Comparison of ENCODE assay signal across 9 cellular contexts in genomic region chr3:149512073-149512782, GRCh38. TPM values are rescaled to one million over a fixed set of nuclear protein-coding genes. Genes with fewer than 3 reads are reported as not detected.
A peak's percentile ranks its signal among the peaks of the same experiment; 100 is the strongest.
DNase-seq lines count a peak whose midpoint lies in the region; ATAC-seq and TF ChIP-seq lines count a peak whose summit lies in the region.
"Had no signal": no experiment of that assay in that cellular context is flagged by ENCODE, and none has a peak within 500 bp of the region (broad histone marks: within the 10 kb centered on the region; RNA-seq: fewer than 3 reads in every experiment).

No MANE protein-coding gene starts in this region.

- no peak for TF ChIP-seq EP300 in transverse colon (IDR thresholded peaks at IDR 0.05; ENCODE audit: low read depth)

- H3K4me1 ChIP-seq in A673 (ENCODE audit: insufficient read depth, low read length, poor library complexity, severe bottlenecking) (peaks cover 6% of the 10 kb centered on the region), HCT116 (ENCODE audit: control insufficient read depth in 1 of 2, insufficient read depth in 2 of 2, low read length in 2 of 2) (no peaks in the 10 kb centered on the region), Loucy (ENCODE audit: insufficient read depth, low read length, poor library complexity, severe bottlenecking) (peaks cover 10% of the 10 kb centered on the region), transverse colon (peaks cover 0 to 8% (median 0%) of the 10 kb centered on the region in 4 donors)

- H3K9me3 ChIP-seq in A673 (ENCODE audit: low read depth, low read length, poor library complexity, severe bottlenecking) (no peaks in the 10 kb centered on the region), HCT116 (ENCODE audit: control insufficient read depth in 1 of 2, insufficient read depth in 1 of 2, low read depth in 1 of 2, low read length in 2 of 2) (no peaks in the 10 kb centered on the region), Loucy (ENCODE audit: insufficient read depth, low read depth, low read length) (no peaks in the 10 kb centered on the region), transverse colon (no peaks in the 10 kb centered on the region)
- H3K9me3 ChIP-seq: neutrophil had no signal

- H3K79me2 ChIP-seq in HCT116 (ENCODE audit: insufficient read depth, low read length) (no peaks in the 10 kb centered on the region), Loucy (ENCODE audit: insufficient read depth, low read length) (no peaks in the 10 kb centered on the region)

- H3K27ac ChIP-seq in A673 (ENCODE audit: low read depth, low read length, poor library complexity, severe bottlenecking) (no peak overlapping the region), HCT116 (ENCODE audit: low read depth, low read length) (no peak overlapping the region), transverse colon (no peak overlapping the region)
- H3K27ac ChIP-seq: neutrophil had no signal

- ATAC-seq in HCT116: peak; percentile 99

- H3K36me3 ChIP-seq in A673 (ENCODE audit: insufficient read depth, low read length, poor library complexity, severe bottlenecking): no peaks in the 10 kb centered on the region
- no peaks in the 10 kb centered on the region for H3K36me3 ChIP-seq in HCT116 (ENCODE audit: control insufficient read depth in 1 of 2, insufficient read depth in 2 of 2, low read length in 2 of 2)
- no peaks in the 10 kb centered on the region for H3K36me3 ChIP-seq in Loucy (ENCODE audit: insufficient read depth, low read length)
- peaks cover 0 to 3% (median 0%) of the 10 kb centered on the region in 4 donors for H3K36me3 ChIP-seq in transverse colon
- H3K36me3 ChIP-seq: neutrophil had no signal

- H3K4me2 ChIP-seq in HCT116 (ENCODE audit: low read length): 0 out of 2 replicates have a peak overlapping the region, but pooled peaks have one; percentile 0
- H3K4me2 ChIP-seq in Loucy (ENCODE audit: low read depth, low read length, poor library complexity, severe bottlenecking): no peak overlapping the region

- no peaks in the 10 kb centered on the region for H3F3A ChIP-seq in Loucy (ENCODE audit: low read depth)

- H3K9ac ChIP-seq in HCT116 (ENCODE audit: low read length) (no peak overlapping the region), Loucy (ENCODE audit: low read depth, low read length, poor library complexity, severe bottlenecking) (no peak overlapping the region)

- POLR2A ChIA-PET in A673 (lab: Charles Lee; ENCODE audit: low non-redundant PET): interaction anchor here (0.8 kb wide), 1 partner anchor 14 kb away, joined by 5 read pairs; no protein-coding TSS in a partner anchor
- POLR2A ChIA-PET in HCT116 (lab: Charles Lee): no interaction called here

- H3K4me3 ChIP-seq in A673 (ENCODE audit: low read depth, low read length, poor library complexity, severe bottlenecking): no peak overlapping the region
- no peak overlapping the region for H3K4me3 ChIP-seq in HCT116 (replicated peaks in 1 of 2; ENCODE audit: low read depth in 1 of 2, low read length in 2 of 2)
- H3K4me3 ChIP-seq in Loucy (ENCODE audit: low read length, poor library complexity, severe bottlenecking): no peak overlapping the region
- no peak overlapping the region for H3K4me3 ChIP-seq in transverse colon

- no peak overlapping the region for H2AFZ ChIP-seq in HCT116 (ENCODE audit: low read depth, low read length, poor library complexity, severe bottlenecking)
- H2AFZ ChIP-seq in Loucy (ENCODE audit: low read length): peak overlapping the region; percentile 76

- no TSS peak for BruUV-seq in A673 (replicated peaks; lab: Mats Ljungman, UMichigan)
- no TSS peak for BruUV-seq in HCT116 (replicated peaks; lab: Mats Ljungman, UMichigan)

- peak; percentile 96 for TF ChIP-seq RAD21 in HCT116 (IDR thresholded peaks at IDR 0.05; ENCODE audit: low read depth)

- WGBS in transverse colon (ENCODE audit: low coverage in 1 of 2), 2 donors: 13 to 23% methylated on average over 6 to 9 of the region's 9 CpGs

- TF ChIP-seq POLR2A in HCT116 (IDR thresholded peaks at IDR 0.05; ENCODE audit: borderline replicate concordance, extremely low read depth, insufficient read depth, insufficient read length): no peak
- no peak for TF ChIP-seq POLR2A in transverse colon (IDR thresholded peaks at IDR 0.05)

- RAD21 ChIA-PET in HCT116 (lab: Charles Lee; ENCODE audit: low non-redundant PET in 1 of 2, low total read pairs in 2 of 2, uncharacterized antibody in 2 of 2, unreplicated experiment in 2 of 2): no interaction called here

- TF ChIP-seq CTCF in A673 (conservative IDR thresholded peaks at IDR 0.05; ENCODE audit: low read depth, low read length) (peak; percentile 90), HCT116 (IDR thresholded peaks at IDR 0.05 in 2 of 3, conservative IDR thresholded peaks at IDR 0.05 in 1 of 3; ENCODE audit: borderline replicate concordance in 1 of 3, insufficient read depth in 1 of 3, low read depth in 2 of 3, low read length in 2 of 3) (peak; percentile 80 to 94 (median 92)), Loucy (conservative IDR thresholded peaks at IDR 0.05; ENCODE audit: low read length) (peak; percentile 94), transverse colon (IDR thresholded peaks at IDR 0.05) (peak; percentile 67 to 77 (median 73))

- no peaks in the 10 kb centered on the region for H3K9me2 ChIP-seq in HCT116 (ENCODE audit: insufficient read depth)
- no peaks in the 10 kb centered on the region for H3K9me2 ChIP-seq in Loucy (replicated peaks; ENCODE audit: low read depth, low read length)

- peak; percentile 70 for DNase-seq in A673 (ENCODE audit: low spot score)
- peak; percentile 36 for DNase-seq in GM04504 (ENCODE audit: low read depth)
- peak; percentile 50 for DNase-seq in HCT116 (ENCODE audit: low read depth, low spot score)
- peak; percentile 74 for DNase-seq in SK-MEL-5 (ENCODE audit: low read depth, low spot score)
- peak; percentile 76 for DNase-seq in ecto neural progenitor cell (ENCODE audit: low spot score)
- peak; percentile 76 to 86 for DNase-seq in lung microvascular endothelial cell (ENCODE audit: low read depth in 2 of 2)
- peak; percentile 60 for DNase-seq in transverse colon

- CTCF ChIA-PET in A673 (lab: Charles Lee) (interaction anchor here (1.4 kb wide), 1 partner anchor 296 kb away, joined by 6 read pairs; no protein-coding TSS in a partner anchor), HCT116 (lab: Charles Lee) (interaction anchor here (0.8 to 2.8 kb wide), 4 partner anchors 241 to 296 kb away, joined by 3 to 15 read pairs (median 8); no protein-coding TSS in a partner anchor)

- H4K20me1 ChIP-seq in HCT116 (ENCODE audit: insufficient read depth): no peaks in the 10 kb centered on the region
- H4K20me1 ChIP-seq in Loucy (ENCODE audit: insufficient read depth, low read length, poor library complexity, severe bottlenecking): no peaks in the 10 kb centered on the region

- intact Hi-C loops in A673 (cut with micrococcal nuclease; ENCODE audit: unreplicated experiment) (loop anchor here (1.0 kb wide), 2 partner anchors 205 to 259 kb away; no protein-coding TSS in a partner anchor), HCT116 (cut with micrococcal nuclease) (loop anchor here (1.0 kb wide), 4 partner anchors 205 to 296 kb away; partner anchors contain the start of gene COMMD2), transverse colon (cut with DNase I; ENCODE audit: low total_unique reads) (loop anchor here (5.0 kb wide), 1 partner anchor 205 kb away; no protein-coding TSS in a partner anchor)

- in situ Hi-C loops in SK-MEL-5 (cut with HindIII; ENCODE audit: low pct_unique_long_range_greater_than_20kb, low sequenced_read_pairs) (no loop called here), transverse colon (cut with MboI; ENCODE audit: low pct_ligation_motif_present in 1 of 4, low pct_unique_long_range_greater_than_20kb in 1 of 4, low sequenced_read_pairs in 3 of 4) (loop anchor here in 3 of 4 donors (5.0 to 25.0 kb wide), 2 partner anchors 200 to 205 kb away; no protein-coding TSS in a partner anchor)

- H3K27me3 ChIP-seq in A673 (replicated peaks; ENCODE audit: insufficient read depth, low read depth, low read length, poor library complexity): no peaks in the 10 kb centered on the region
- H3K27me3 ChIP-seq in HCT116 (ENCODE audit: insufficient read depth, low read length): no peaks in the 10 kb centered on the region
- H3K27me3 ChIP-seq in Loucy (ENCODE audit: insufficient read depth, low read length, poor library complexity, severe bottlenecking): no peaks in the 10 kb centered on the region
- peaks cover 3% of the 10 kb centered on the region for H3K27me3 ChIP-seq in transverse colon

TF ChIP-seq in HCT116, 20 proteins besides CTCF, POLR2A, EP300 and RAD21:
- peak; percentile 19; the same call in 1 of the 2 replicates for TF ChIP-seq MAX (IDR thresholded peaks at IDR 0.05)
- no peak for TF ChIP-seq SP1 (IDR thresholded peaks at IDR 0.05; ENCODE audit: low read depth)

RNA-seq across cellular contexts. Expression of gene TM4SF4, which starts 37.7 kb away (rescaled TPM):
- total RNA-seq in A673 (2021): not detected in 2 replicates
- 0.91 TPM for total RNA-seq in HCT116 (2021; ENCODE audit: unreplicated experiment)
- polyA plus RNA-seq in HCT116 (2012): not detected in 2 replicates
- not detected in 2 replicates for total RNA-seq in SK-MEL-5 (2014; rRNA removed; shearing (Covaris generic))
- polyA plus RNA-seq in SK-MEL-5 (2015; cell fraction: cytosol; rRNA removed): not detected in 2 replicates
- not detected in 2 replicates for polyA plus RNA-seq in SK-MEL-5 (2015; cell fraction: nucleus; rRNA removed)
- 0.22 TPM in 1 of 2 replicates, not detected in the other for total RNA-seq in lung microvascular endothelial cell
- 1 to 10 TPM in 1 of 4 donors, under 1 TPM in 1, not detected in 2; 0.95 to 3.1 TPM for total RNA-seq in transverse colon
